ENCODE assay signal across 7 cellular contexts in the genomic region with DNA sequence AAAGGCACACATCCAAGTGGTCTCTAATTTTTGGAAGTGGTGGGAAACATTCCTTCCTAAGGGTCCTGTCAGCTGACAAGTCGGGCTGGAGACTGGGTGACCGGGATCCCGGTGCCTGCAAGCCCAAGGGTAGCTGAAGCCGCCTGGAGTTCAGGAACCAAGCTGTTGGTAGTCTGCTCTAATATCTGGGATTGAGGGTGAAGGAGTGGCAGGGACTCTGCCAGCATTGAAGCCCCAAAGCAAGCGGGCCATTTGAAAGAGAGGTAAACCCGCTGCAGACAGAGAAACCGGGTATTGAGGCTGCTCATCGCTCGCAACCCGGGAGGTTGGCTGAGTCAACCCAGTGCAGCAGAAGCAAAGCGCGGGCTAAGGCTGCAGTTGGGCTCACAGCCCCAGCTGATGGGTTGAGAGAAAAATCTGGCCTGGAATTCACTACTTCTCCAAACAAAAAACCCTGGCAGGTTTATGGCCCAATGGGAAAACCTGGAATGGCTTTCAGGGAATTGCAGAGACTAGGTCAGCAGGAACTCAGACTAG. TPM values are rescaled to one million over a fixed set of nuclear protein-coding genes. Genes with fewer than 3 reads are reported as not detected.
DNase-seq lines count a peak whose midpoint lies in the region; FAIRE-seq and TF ChIP-seq lines count a peak whose summit lies in the region.

No MANE protein-coding gene starts in this region.

- no peak for TF ChIP-seq POLR2A in GM12892 (IDR thresholded peaks at IDR 0.05; ENCODE audit: low read depth, low read length)
- no peak for TF ChIP-seq POLR2A in esophagus muscularis mucosa (IDR thresholded peaks at IDR 0.05; ENCODE audit: low read depth)

- H3K36me3 ChIP-seq in esophagus muscularis mucosa (no peaks in the 10 kb centered on the region), muscle layer of duodenum (ENCODE audit: control insufficient read depth in 1 of 2, insufficient read depth in 2 of 2, low read length in 2 of 2) (no peaks in the 10 kb centered on the region)

- H3K4me1 Mint-ChIP-seq in type B pancreatic cell (ENCODE audit: unreplicated experiment), result peaks cover 12% of the 10 kb centered on the region

- H3K9me3 Mint-ChIP-seq in type B pancreatic cell, result no peaks in the 10 kb centered on the region

- 0% methylated on average over 10 of the region's 12 CpGs for WGBS in esophagus muscularis mucosa

- H3K27me3 ChIP-seq in esophagus muscularis mucosa (peaks cover 0 to 47% (median 8%) of the 10 kb centered on the region in 4 donors), muscle layer of duodenum (ENCODE audit: low read depth, low read length) (peaks cover 25% of the 10 kb centered on the region)

- DNase-seq in GM12892 (ENCODE audit: insufficient read length) (no peak), NCI-H1092 treated with DMSO at 0.1 percent for 48 hours (lab: John Stamatoyannopoulos, UW) (peak; percentile 86), SW480 (ENCODE audit: low spot score) (peak; percentile 89), esophagus muscularis mucosa (ENCODE audit: extremely low spot score) (no peak), type B pancreatic cell (ENCODE audit: extremely low spot score, unreplicated experiment) (no peak), cortex of kidney (lab: John Stamatoyannopoulos, UW) (no peak)

- H3K4me3 ChIP-seq in esophagus muscularis mucosa (peak overlapping the region; percentile 40 to 45 (median 40)), muscle layer of duodenum (ENCODE audit: low read depth in 1 of 2, low read length in 2 of 2) (peak overlapping the region; percentile 41 to 45)

- peaks cover 8 to 15% (median 12%) of the 10 kb centered on the region in 4 donors for H3K4me1 ChIP-seq in esophagus muscularis mucosa
- peaks cover 4 to 10% of the 10 kb centered on the region in 2 donors for H3K4me1 ChIP-seq in muscle layer of duodenum (ENCODE audit: control insufficient read depth in 1 of 2, insufficient read depth in 2 of 2, low read length in 2 of 2)

- peaks cover 83% of the 10 kb centered on the region for H3K27me3 Mint-ChIP-seq in type B pancreatic cell

- TF ChIP-seq EP300 in esophagus muscularis mucosa (IDR thresholded peaks at IDR 0.05), result no peak

- no peak overlapping the region for H3K27ac ChIP-seq in esophagus muscularis mucosa (replicated peaks in 1 of 4)
- H3K27ac ChIP-seq in muscle layer of duodenum (ENCODE audit: low read length), result no peak overlapping the region

- intact Hi-C loops in esophagus muscularis mucosa (cut with DNase I), result no loop called here

- peak; percentile 27 for FAIRE-seq in GM12892 (lab: Jason Lieb, UNC)

- peak overlapping the region; percentile 83 for H3K4me3 Mint-ChIP-seq in type B pancreatic cell

- no peak overlapping the region for H3K27ac Mint-ChIP-seq in type B pancreatic cell

- TF ChIP-seq CTCF in esophagus muscularis mucosa (IDR thresholded peaks at IDR 0.05), result no peak
- no peak for TF ChIP-seq CTCF in type B pancreatic cell (conservative IDR thresholded peaks at IDR 0.05)

- no peaks in the 10 kb centered on the region for H3K36me3 Mint-ChIP-seq in type B pancreatic cell

- H3K9me3 ChIP-seq in esophagus muscularis mucosa (no peaks in the 10 kb centered on the region), muscle layer of duodenum (ENCODE audit: control insufficient read depth in 1 of 2, low read length in 2 of 2) (no peaks in the 10 kb centered on the region)

RNA-seq across cellular contexts. Expression of gene FBXO3, which starts 28.2 kb away (rescaled TPM):
- polyA plus RNA-seq in GM12892 (2012; ENCODE audit: missing spikeins), result 11.6 TPM
- total RNA-seq in esophagus muscularis mucosa (10 to 100 TPM; 26.5 to 49.2 (median 43.8) TPM), type B pancreatic cell (ENCODE audit: low replicate concordance) (29.3 and 34.5 TPM in 2 replicates)

Comparison
In these comparisons a context has a peak if more than half of its experiments do, and no peak if none do; other contexts are left out.
1. DNase-seq: peak in NCI-H1092 treated with DMSO at 0.1 percent for 48 hours (single experiment) and SW480 (single experiment); none in GM12892 (single experiment), esophagus muscularis mucosa (single experiment), type B pancreatic cell (single experiment) and cortex of kidney (single experiment).